In the genomic region with DNA sequence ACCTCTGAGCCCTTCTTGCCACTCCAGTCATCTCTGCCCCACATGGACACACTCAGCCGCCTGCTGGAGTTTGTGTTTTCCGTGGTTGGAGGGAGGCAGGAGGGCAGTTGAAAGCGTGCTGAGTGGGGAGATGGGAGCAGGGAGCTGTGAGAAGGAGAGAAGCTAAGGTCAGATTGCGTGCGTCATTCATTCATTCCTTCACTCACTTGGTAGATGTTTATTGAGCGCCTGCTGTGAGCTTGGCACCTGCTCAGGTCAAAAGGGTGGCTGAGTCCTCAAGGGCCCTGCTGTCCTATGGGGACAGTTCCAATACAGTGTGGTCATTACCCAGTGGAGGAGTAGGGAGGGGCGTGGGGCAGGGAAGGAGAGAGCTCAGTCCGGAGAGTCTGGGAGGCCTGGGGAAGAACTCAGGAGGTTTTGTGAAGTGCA, we compare ENCODE assay signal across 15 cellular contexts. TPM values are rescaled to one million over a fixed set of nuclear protein-coding genes. Genes with fewer than 3 reads are reported as not detected.
A peak's percentile ranks its signal among the peaks of the same experiment; 100 is the strongest.
DNase-seq lines count a peak whose midpoint lies in the region; ATAC-seq, FAIRE-seq and TF ChIP-seq lines count a peak whose summit lies in the region.
"Had no signal": no experiment of that assay in that cellular context is flagged by ENCODE, and none has a peak within 500 bp of the region (broad histone marks: within the 10 kb centered on the region; RNA-seq: fewer than 3 reads in every experiment).

No MANE protein-coding gene starts in this region.

- H2AFZ ChIP-seq in astrocyte (ENCODE audit: low read depth, low read length) = no peak overlapping the region

- H3K36me3 Mint-ChIP-seq in Calu3 (ENCODE audit: insufficient read depth, unreplicated experiment) = peaks cover 11% of the 10 kb centered on the region
- H3K36me3 Mint-ChIP-seq in astrocyte (ENCODE audit: low read depth, unreplicated experiment) = peaks cover 8% of the 10 kb centered on the region
- H3K36me3 Mint-ChIP-seq in activated T-cell treated with anti-CD3 and anti-CD28 coated beads, Interleukin-2, amount 50 U/mL, for 24 hours (ENCODE audit: low read depth) = peaks cover 59% of the 10 kb centered on the region
- H3K36me3 Mint-ChIP-seq: IgD-negative memory B cell had no signal

- no peak overlapping the region for H3K4me3 ChIP-seq in astrocyte (ENCODE audit: insufficient read depth, low read depth, low read length)
- no peak overlapping the region for H3K4me3 ChIP-seq in right cardiac atrium (ENCODE audit: low read length)
- H3K4me3 ChIP-seq in psoas muscle = no peak overlapping the region
- H3K4me3 ChIP-seq: BLaER1 treated with 17β-estradiol and CSF1 and Interleukin-3, amounts not matched to agents 10 nM and 100 nM; SK-N-MC had no signal

- no peak for FAIRE-seq in astrocyte (lab: Jason Lieb, UNC)

- H3K79me2 ChIP-seq in astrocyte (ENCODE audit: insufficient read depth, low read length) = peaks cover 58% of the 10 kb centered on the region

- H3K4me1 ChIP-seq in astrocyte (ENCODE audit: insufficient read depth, low read length) (no peaks in the 10 kb centered on the region), right cardiac atrium (ENCODE audit: control insufficient read depth, insufficient read depth, low read length) (peaks cover 12% of the 10 kb centered on the region), psoas muscle (peaks cover 22% of the 10 kb centered on the region)

- H3K27ac ChIP-seq in astrocyte (ENCODE audit: low read depth, low read length) (no peak overlapping the region), right cardiac atrium (ENCODE audit: low read length) (no peak overlapping the region), psoas muscle (no peak overlapping the region)
- H3K27ac ChIP-seq: BLaER1 treated with 17β-estradiol and CSF1 and Interleukin-3, amounts not matched to agents 10 nM and 100 nM; SK-N-MC had no signal

- WGBS in right cardiac atrium = 79% methylated on average over 8 of the region's 8 CpGs
- WGBS in psoas muscle, 3 donors = 54 to 70% (median 61%) methylated on average over 8 of the region's 8 CpGs

- H3K9ac ChIP-seq in astrocyte (ENCODE audit: low read length) = peak overlapping the region; percentile 15
- H3K9ac ChIP-seq: BLaER1 treated with 17β-estradiol and CSF1 and Interleukin-3, amounts not matched to agents 10 nM and 100 nM had no signal

- H3K4me3 Mint-ChIP-seq in Calu3 (ENCODE audit: low read depth, unreplicated experiment) (no peak overlapping the region), astrocyte (ENCODE audit: unreplicated experiment) (no peak overlapping the region)
- H3K4me3 Mint-ChIP-seq in activated T-cell treated with anti-CD3 and anti-CD28 coated beads, Interleukin-2, amount 50 U/mL, for 24 hours = no peak overlapping the region
- H3K4me3 Mint-ChIP-seq: activated CD8-positive, alpha-beta memory T cell treated with anti-CD3 and anti-CD28 coated beads, Interleukin-2, amount 10 ng/mL, durations not matched to agents 7 days and 5 days; activated naive CD4-positive, alpha-beta T cell treated with anti-CD3 and anti-CD28 coated beads for 36 hours had no signal

- H3K4me2 ChIP-seq in astrocyte (ENCODE audit: low read length) = no peak overlapping the region
- H3K4me2 ChIP-seq: BLaER1 treated with 17β-estradiol and CSF1 and Interleukin-3, amounts not matched to agents 10 nM and 100 nM had no signal

- H3K4me1 Mint-ChIP-seq in Calu3 (ENCODE audit: low read depth, unreplicated experiment) (peaks cover 33% of the 10 kb centered on the region), astrocyte (ENCODE audit: low read depth, unreplicated experiment) (peaks cover 16% of the 10 kb centered on the region)
- peaks cover 7% of the 10 kb centered on the region for H3K4me1 Mint-ChIP-seq in activated T-cell treated with anti-CD3 and anti-CD28 coated beads, Interleukin-2, amount 50 U/mL, for 24 hours (ENCODE audit: low read depth)

- intact Hi-C loops in Calu3 (cut with micrococcal nuclease; ENCODE audit: unreplicated experiment) = no loop called here
- intact Hi-C loops in right cardiac atrium (cut with DNase I) = no loop called here
- intact Hi-C loops in psoas muscle (cut with DNase I) = no loop called here

- H3K9me3 ChIP-seq in astrocyte (ENCODE audit: insufficient read depth, low read depth, low read length) (no peaks in the 10 kb centered on the region), right cardiac atrium (ENCODE audit: control insufficient read depth, low read length) (no peaks in the 10 kb centered on the region), psoas muscle (no peaks in the 10 kb centered on the region)

- peaks cover 52% of the 10 kb centered on the region for H4K20me1 ChIP-seq in astrocyte (ENCODE audit: insufficient read depth, low read length)

- CTCF ChIA-PET in Calu3 (lab: Charles Lee) = interaction anchor here (0.6 kb wide), 1 partner anchor 107 kb away, joined by 5 read pairs; no protein-coding TSS in a partner anchor

- H3K36me3 ChIP-seq in astrocyte (ENCODE audit: insufficient read depth, low read length) (no peaks in the 10 kb centered on the region), psoas muscle (ENCODE audit: insufficient read depth in 1 of 2, low read depth in 1 of 2) (peaks cover 0 to 3% of the 10 kb centered on the region in 2 donors)

- TF ChIP-seq CTCF in Calu3 (IDR thresholded peaks at IDR 0.05; ENCODE audit: unreplicated experiment) (no peak), astrocyte (IDR thresholded peaks at IDR 0.05; ENCODE audit: insufficient read depth, low read depth, low read length) (no peak), psoas muscle (IDR thresholded peaks at IDR 0.05) (no peak)

- DNase-seq in Calu3 = no peak
- DNase-seq in astrocyte (ENCODE audit: low read depth) = no peak
- no peak for DNase-seq in right cardiac atrium
- DNase-seq in psoas muscle = no peak
- no peak for DNase-seq in NCI-H2029 treated with DMSO at 0.1 percent for 48 hours (lab: John Stamatoyannopoulos, UW)
- DNase-seq in hepatic stellate cell (ENCODE audit: low spot score) = no peak
- DNase-seq in activated T-cell treated with anti-CD3 and anti-CD28 coated beads, Interleukin-2, amount 50 U/mL, for 24 hours = no peak
- no peak for DNase-seq in iPS-NIHi11 (ENCODE audit: low spot score)
- DNase-seq: activated CD8-positive, alpha-beta memory T cell treated with anti-CD3 and anti-CD28 coated beads, Interleukin-2, amount 10 ng/mL, durations not matched to agents 7 days and 5 days; activated naive CD4-positive, alpha-beta T cell treated with anti-CD3 and anti-CD28 coated beads for 36 hours; NCI-H226 had no signal

- ATAC-seq in right cardiac atrium (peak; percentile 43 to 47), psoas muscle (peak; percentile 66 to 82 (median 74))
- ATAC-seq: activated CD8-positive, alpha-beta memory T cell treated with anti-CD3 and anti-CD28 coated beads, Interleukin-2, amount 10 ng/mL, durations not matched to agents 7 days and 5 days; HCT116 had no signal

- BruUV-seq in Calu3 (replicated peaks; lab: Mats Ljungman, UMichigan) = no TSS peak

- peak overlapping the region; percentile 20 for H3K27ac Mint-ChIP-seq in Calu3 (ENCODE audit: unreplicated experiment)
- no peak overlapping the region for H3K27ac Mint-ChIP-seq in astrocyte (ENCODE audit: unreplicated experiment)
- H3K27ac Mint-ChIP-seq in activated T-cell treated with anti-CD3 and anti-CD28 coated beads, Interleukin-2, amount 50 U/mL, for 24 hours = no peak overlapping the region
- H3K27ac Mint-ChIP-seq: activated CD8-positive, alpha-beta memory T cell treated with anti-CD3 and anti-CD28 coated beads, Interleukin-2, amount 10 ng/mL, durations not matched to agents 7 days and 5 days had no signal

- H3K27me3 ChIP-seq in astrocyte (ENCODE audit: insufficient read depth, low read length) (no peaks in the 10 kb centered on the region), right cardiac atrium (ENCODE audit: control insufficient read depth, insufficient read depth) (no peaks in the 10 kb centered on the region), psoas muscle (ENCODE audit: insufficient read depth in 3 of 3, low read length in 2 of 3) (no peaks in the 10 kb centered on the region)
- H3K27me3 ChIP-seq: BLaER1 treated with 17β-estradiol and CSF1 and Interleukin-3, amounts not matched to agents 10 nM and 100 nM had no signal

- H3K27me3 Mint-ChIP-seq in Calu3 (ENCODE audit: unreplicated experiment) (no peaks in the 10 kb centered on the region), astrocyte (ENCODE audit: low read depth, unreplicated experiment) (no peaks in the 10 kb centered on the region)
- no peaks in the 10 kb centered on the region for H3K27me3 Mint-ChIP-seq in activated T-cell treated with anti-CD3 and anti-CD28 coated beads, Interleukin-2, amount 50 U/mL, for 24 hours
- H3K27me3 Mint-ChIP-seq: activated CD8-positive, alpha-beta memory T cell treated with anti-CD3 and anti-CD28 coated beads, Interleukin-2, amount 10 ng/mL, durations not matched to agents 7 days and 5 days; IgD-negative memory B cell had no signal

- H3K9me3 Mint-ChIP-seq in Calu3 (ENCODE audit: low read depth, unreplicated experiment) = no peaks in the 10 kb centered on the region
- H3K9me3 Mint-ChIP-seq in astrocyte (ENCODE audit: unreplicated experiment) = no peaks in the 10 kb centered on the region
- no peaks in the 10 kb centered on the region for H3K9me3 Mint-ChIP-seq in activated T-cell treated with anti-CD3 and anti-CD28 coated beads, Interleukin-2, amount 50 U/mL, for 24 hours
- H3K9me3 Mint-ChIP-seq: activated naive CD4-positive, alpha-beta T cell treated with anti-CD3 and anti-CD28 coated beads for 36 hours; IgD-negative memory B cell had no signal

RNA-seq across cellular contexts. Expression of a gene that starts 23.5 kb away (rescaled TPM):
- total RNA-seq in Calu3 (2022) = 38.7 and 39.8 TPM in 2 replicates
- total RNA-seq in astrocyte = 27.2 and 28.4 TPM in 2 replicates
- 10 to 100 TPM; 18.6 to 25.4 (median 22.2) TPM for total RNA-seq in right cardiac atrium
- 8.7 TPM for polyA plus RNA-seq in right cardiac atrium
- 10 to 100 TPM; 22.5 to 34.1 (median 32.0) TPM for total RNA-seq in psoas muscle
- polyA plus RNA-seq in psoas muscle = 1 to 10 TPM; 3.3 to 9.1 (median 5.5) TPM
